31 cellular contexts compared by ENCODE assay signal in genomic region chr7:47347346-47347745, GRCh38.
"Had no signal": no experiment of that assay in that cellular context is flagged by ENCODE, and none has a peak within 500 bp of the region (broad histone marks: within the 10 kb centered on the region; RNA-seq: fewer than 3 reads in every experiment).

No MANE protein-coding gene starts in this region.

- DNase-seq: activated CD4-positive, alpha-beta T cell treated with anti-CD3 and anti-CD28 coated beads for 1 hour; activated CD4-positive, alpha-beta T cell treated with anti-CD3 and anti-CD28 coated beads for 48 hours; activated CD4-positive, CD25-positive, alpha-beta regulatory T cell; activated CD8-positive, alpha-beta T cell treated with anti-CD3 and anti-CD28 coated beads for 36 hours; activated gamma-delta T cell; activated naive CD4-positive, alpha-beta T cell treated with Interleukin-2 at 50 U/mL for 16 hours; activated naive CD8-positive, alpha-beta T cell treated with anti-CD3 and anti-CD28 coated beads, Interleukin-2, amount 10 ng/mL, durations not matched to agents 7 days and 5 days; activated T-cell treated with anti-CD3 and anti-CD28 coated beads, Interleukin-2, amount 50 U/mL, for 1 hour; activated T-cell treated with anti-CD3 and anti-CD28 coated beads, Interleukin-2, amount 50 U/mL, for 72 hours; amygdala; caudate nucleus; KG1; MM.1S; NCI-H1092 treated with DMSO at 0.1 percent for 48 hours; NCI-H1417; NCI-H146; NCI-H187; NCI-H2029 treated with DMSO at 0.1 percent for 48 hours; NCI-H345; NCI-H524 treated with DMSO at 0.1 percent for 48 hours; SHP77; SJCRH30; T1000; WERI-Rb-1 had no signal

- H3K27ac ChIP-seq: ascending aorta, body of pancreas, breast epithelium, SJCRH30, SK-N-MC, WERI-Rb-1 had no signal

- H3K27me3 Mint-ChIP-seq: activated naive CD4-positive, alpha-beta T cell treated with anti-CD3 and anti-CD28 coated beads, Interleukin-2, amount 50 U/mL, for 24 hours; activated naive CD8-positive, alpha-beta T cell treated with anti-CD3 and anti-CD28 coated beads, Interleukin-2, amount 10 ng/mL, durations not matched to agents 7 days and 5 days; activated T-helper 17 cell treated with anti-CD3 and anti-CD28 coated beads, Interleukin-2, amount 50 U/mL, for 72 hours had no signal

- ATAC-seq: activated CD8-positive, alpha-beta T cell treated with anti-CD3 and anti-CD28 coated beads for 36 hours; activated T-cell treated with anti-CD3 and anti-CD28 coated beads, Interleukin-2, amount 50 U/mL, for 72 hours; activated T-helper 17 cell treated with anti-CD3 and anti-CD28 coated beads, Interleukin-2, amount 50 U/mL, for 72 hours; body of pancreas; Panc1 had no signal

- H3K4me3 Mint-ChIP-seq: activated CD8-positive, alpha-beta T cell treated with anti-CD3 and anti-CD28 coated beads for 36 hours; activated naive CD4-positive, alpha-beta T cell treated with anti-CD3 and anti-CD28 coated beads, Interleukin-2, amount 50 U/mL, for 24 hours; activated naive CD8-positive, alpha-beta T cell treated with anti-CD3 and anti-CD28 coated beads, Interleukin-2, amount 10 ng/mL, durations not matched to agents 7 days and 5 days; activated T-cell treated with anti-CD3 and anti-CD28 coated beads, Interleukin-2, amount 50 U/mL, for 72 hours; activated T-helper 17 cell treated with anti-CD3 and anti-CD28 coated beads, Interleukin-2, amount 50 U/mL, for 72 hours had no signal

- H3K27ac Mint-ChIP-seq: activated CD8-positive, alpha-beta T cell treated with anti-CD3 and anti-CD28 coated beads for 36 hours; activated naive CD4-positive, alpha-beta T cell treated with anti-CD3 and anti-CD28 coated beads, Interleukin-2, amount 50 U/mL, for 24 hours; activated naive CD8-positive, alpha-beta T cell treated with anti-CD3 and anti-CD28 coated beads, Interleukin-2, amount 10 ng/mL, durations not matched to agents 7 days and 5 days; activated T-cell treated with anti-CD3 and anti-CD28 coated beads, Interleukin-2, amount 50 U/mL, for 72 hours; activated T-helper 17 cell treated with anti-CD3 and anti-CD28 coated beads, Interleukin-2, amount 50 U/mL, for 72 hours had no signal

- H3K27me3 ChIP-seq: ascending aorta, body of pancreas, breast epithelium, SJCRH30 had no signal

- H3K9me3 Mint-ChIP-seq: activated CD8-positive, alpha-beta T cell treated with anti-CD3 and anti-CD28 coated beads for 36 hours; activated naive CD4-positive, alpha-beta T cell treated with anti-CD3 and anti-CD28 coated beads, Interleukin-2, amount 50 U/mL, for 24 hours; activated naive CD8-positive, alpha-beta T cell treated with anti-CD3 and anti-CD28 coated beads, Interleukin-2, amount 10 ng/mL, durations not matched to agents 7 days and 5 days; activated T-cell treated with anti-CD3 and anti-CD28 coated beads, Interleukin-2, amount 50 U/mL, for 72 hours; activated T-helper 17 cell treated with anti-CD3 and anti-CD28 coated beads, Interleukin-2, amount 50 U/mL, for 72 hours had no signal

- H3K36me3 Mint-ChIP-seq: activated naive CD4-positive, alpha-beta T cell treated with anti-CD3 and anti-CD28 coated beads, Interleukin-2, amount 50 U/mL, for 24 hours; activated naive CD8-positive, alpha-beta T cell treated with anti-CD3 and anti-CD28 coated beads, Interleukin-2, amount 10 ng/mL, durations not matched to agents 7 days and 5 days had no signal

- H3K4me1 Mint-ChIP-seq: activated naive CD4-positive, alpha-beta T cell treated with anti-CD3 and anti-CD28 coated beads, Interleukin-2, amount 50 U/mL, for 24 hours; activated naive CD8-positive, alpha-beta T cell treated with anti-CD3 and anti-CD28 coated beads, Interleukin-2, amount 10 ng/mL, durations not matched to agents 7 days and 5 days; activated T-helper 17 cell treated with anti-CD3 and anti-CD28 coated beads, Interleukin-2, amount 50 U/mL, for 72 hours had no signal

- H3K4me1 ChIP-seq: ascending aorta, breast epithelium, SJCRH30 had no signal

- H3K4me3 ChIP-seq: ascending aorta, body of pancreas, breast epithelium, SJCRH30, SK-N-MC had no signal

- H3K9me3 ChIP-seq: ascending aorta, body of pancreas, breast epithelium, SJCRH30 had no signal

- H3K36me3 ChIP-seq: breast epithelium, WERI-Rb-1 had no signal
